In genomic region chr4:112167790-112168189, GRCh38 we compare ENCODE assay signal across 13 cellular contexts. TPM values are rescaled to one million over a fixed set of nuclear protein-coding genes. Genes with fewer than 3 reads are reported as not detected.
A peak's percentile ranks its signal among the peaks of the same experiment; 100 is the strongest.
DNase-seq lines count a peak whose midpoint lies in the region; ATAC-seq and TF ChIP-seq lines count a peak whose summit lies in the region.
"Had no signal": no experiment of that assay in that cellular context is flagged by ENCODE, and none has a peak within 500 bp of the region (broad histone marks: within the 10 kb centered on the region; RNA-seq: fewer than 3 reads in every experiment).

No MANE protein-coding gene starts in this region.

- H2AFZ ChIP-seq in PC-3 (ENCODE audit: low read length) (no peak overlapping the region), mammary epithelial cell (ENCODE audit: low read depth, low read length) (no peak overlapping the region)

- peak overlapping the region in 3 of 4 donors; percentile 4 to 22 (median 22) for H3K4me3 Mint-ChIP-seq in CD4-positive, CD25-positive, alpha-beta regulatory T cell
- H3K4me3 Mint-ChIP-seq: memory B cell had no signal

- no peaks in the 10 kb centered on the region for H3K79me2 ChIP-seq in PC-3 (ENCODE audit: low read length)
- peaks cover 19% of the 10 kb centered on the region for H3K79me2 ChIP-seq in mammary epithelial cell (ENCODE audit: insufficient read depth, low read length)

- CTCF ChIA-PET in PC-3 (lab: Charles Lee) (no interaction called here), mammary epithelial cell (lab: Charles Lee; ENCODE audit: low non-redundant PET) (no interaction called here)

- H3K36me3 Mint-ChIP-seq in CD4-positive, CD25-positive, alpha-beta regulatory T cell: no peaks in the 10 kb centered on the region

- peak; percentile 10 to 76 (median 51) for DNase-seq in CD4-positive, CD25-positive, alpha-beta regulatory T cell
- peak; percentile 7 for DNase-seq in PC-3
- DNase-seq in mammary epithelial cell: peak; percentile 87
- no peak for DNase-seq in Peyer's patch
- no peak for DNase-seq in retina
- DNase-seq: NCI-H1436 treated with DMSO at 0.1 percent for 48 hours, NCI-H524 treated with DMSO at 0.1 percent for 48 hours, sigmoid colon, T1000 had no signal

- TF ChIP-seq CTCF in PC-3 (conservative IDR thresholded peaks at IDR 0.05; ENCODE audit: low read depth, low read length) (no peak), mammary epithelial cell (conservative IDR thresholded peaks at IDR 0.05 in 1 of 2, IDR thresholded peaks at IDR 0.05 in 1 of 2; ENCODE audit: extremely low read depth in 1 of 2, insufficient read depth in 1 of 2, low read depth in 1 of 2, low read length in 2 of 2) (no peak), Peyer's patch (IDR thresholded peaks at IDR 0.05) (no peak)

- peaks cover 48% of the 10 kb centered on the region for H3K9me3 ChIP-seq in BLaER1
- no peaks in the 10 kb centered on the region for H3K9me3 ChIP-seq in CD4-positive, CD25-positive, alpha-beta regulatory T cell (ENCODE audit: control insufficient read depth in 2 of 2, low read length in 2 of 2)
- H3K9me3 ChIP-seq in PC-3 (ENCODE audit: low read length): no peaks in the 10 kb centered on the region
- no peaks in the 10 kb centered on the region for H3K9me3 ChIP-seq in mammary epithelial cell (replicated peaks; ENCODE audit: insufficient read depth, low read length)
- no peaks in the 10 kb centered on the region for H3K9me3 ChIP-seq in Peyer's patch
- H3K9me3 ChIP-seq: neutrophil, sigmoid colon had no signal

- BruUV-seq in PC-3 (replicated peaks; lab: Mats Ljungman, UMichigan): no TSS peak
- no TSS peak for BruUV-seq in mammary epithelial cell (replicated peaks; lab: Mats Ljungman, UMichigan)

- peaks cover 18% of the 10 kb centered on the region; the same call in 1 of the 2 replicates for H3K36me3 ChIP-seq in BLaER1
- H3K36me3 ChIP-seq in CD4-positive, CD25-positive, alpha-beta regulatory T cell (ENCODE audit: control insufficient read depth, insufficient read depth, low read length): no peaks in the 10 kb centered on the region
- H3K36me3 ChIP-seq in PC-3 (ENCODE audit: low read depth, low read length): no peaks in the 10 kb centered on the region
- no peaks in the 10 kb centered on the region for H3K36me3 ChIP-seq in mammary epithelial cell (ENCODE audit: insufficient read depth, low read length)
- no peaks in the 10 kb centered on the region for H3K36me3 ChIP-seq in Peyer's patch
- H3K36me3 ChIP-seq: neutrophil, sigmoid colon had no signal

- dilution Hi-C loops in mammary epithelial cell (cut with HindIII; ENCODE audit: low sequenced_read_pairs): no loop called here

- in situ Hi-C loops in mammary epithelial cell (cut with MboI; ENCODE audit: low sequenced_read_pairs in 2 of 2): no loop called here

- peaks cover 14 to 50% (median 45%) of the 10 kb centered on the region in 4 donors for H3K4me1 Mint-ChIP-seq in CD4-positive, CD25-positive, alpha-beta regulatory T cell
- H3K4me1 Mint-ChIP-seq: memory B cell had no signal

- H3K9me2 ChIP-seq in PC-3 (replicated peaks; ENCODE audit: low read length): no peaks in the 10 kb centered on the region

- TF ChIP-seq POLR2A in Peyer's patch (IDR thresholded peaks at IDR 0.05): no peak

- H4K20me1 ChIP-seq in BLaER1: no peaks in the 10 kb centered on the region
- no peaks in the 10 kb centered on the region for H4K20me1 ChIP-seq in PC-3 (ENCODE audit: low read length)
- H4K20me1 ChIP-seq in mammary epithelial cell (ENCODE audit: insufficient read depth, low read length): no peaks in the 10 kb centered on the region

- no peak overlapping the region for H3K9ac ChIP-seq in BLaER1
- no peak overlapping the region for H3K9ac ChIP-seq in PC-3 (ENCODE audit: low read length)
- H3K9ac ChIP-seq in mammary epithelial cell (ENCODE audit: insufficient read depth, low read length): no peak overlapping the region

- H3K27ac ChIP-seq in BLaER1: no peak overlapping the region
- peak overlapping the region; percentile 42 for H3K27ac ChIP-seq in CD4-positive, CD25-positive, alpha-beta regulatory T cell (ENCODE audit: insufficient read depth, low read length, poor library complexity, severe bottlenecking)
- no peak overlapping the region for H3K27ac ChIP-seq in PC-3 (ENCODE audit: low read length)
- peak overlapping the region; percentile 48 for H3K27ac ChIP-seq in mammary epithelial cell (ENCODE audit: insufficient read depth, low read depth, low read length)
- H3K27ac ChIP-seq in Peyer's patch: no peak overlapping the region
- H3K27ac ChIP-seq: neutrophil, sigmoid colon had no signal

- intact Hi-C loops in PC-3 (cut with micrococcal nuclease) (no loop called here), mammary epithelial cell (cut with micrococcal nuclease) (no loop called here)

- no peak overlapping the region for H3K4me3 ChIP-seq in BLaER1
- H3K4me3 ChIP-seq in CD4-positive, CD25-positive, alpha-beta regulatory T cell (ENCODE audit: low read depth, low read length): peak overlapping the region; percentile 21
- H3K4me3 ChIP-seq in PC-3 (ENCODE audit: low read length): no peak overlapping the region
- H3K4me3 ChIP-seq in mammary epithelial cell (replicated peaks in 1 of 3; ENCODE audit: insufficient read depth in 1 of 3, low read depth in 2 of 3, low read length in 3 of 3): no peak overlapping the region
- H3K4me3 ChIP-seq in Peyer's patch: no peak overlapping the region
- H3K4me3 ChIP-seq: sigmoid colon had no signal

- H3K27me3 Mint-ChIP-seq in CD4-positive, CD25-positive, alpha-beta regulatory T cell: no peaks in the 10 kb centered on the region
- H3K27me3 Mint-ChIP-seq: memory B cell had no signal

- POLR2A ChIA-PET in PC-3 (lab: Charles Lee; ENCODE audit: unreplicated experiment): no interaction called here

- H3K4me2 ChIP-seq in BLaER1: 0 out of 2 replicates have a peak overlapping the region, but pooled peaks have one; percentile 23
- no peak overlapping the region for H3K4me2 ChIP-seq in PC-3 (ENCODE audit: low read length)
- peak overlapping the region; percentile 28 for H3K4me2 ChIP-seq in mammary epithelial cell (ENCODE audit: insufficient read depth, low read depth, low read length)

- peak; percentile 87 to 91 for ATAC-seq in CD4-positive, CD25-positive, alpha-beta regulatory T cell (ENCODE audit: low read depth in 2 of 2)
- ATAC-seq in PC-3: no peak
- no peak for ATAC-seq in HG02763 (IDR thresholded peaks at IDR 0.05; ENCODE audit: unreplicated experiment)

- H3K27me3 ChIP-seq in BLaER1 (no peaks in the 10 kb centered on the region), PC-3 (ENCODE audit: low read length) (no peaks in the 10 kb centered on the region), mammary epithelial cell (ENCODE audit: insufficient read depth, low read length) (no peaks in the 10 kb centered on the region), Peyer's patch (no peaks in the 10 kb centered on the region)
- no peaks in the 10 kb centered on the region for H3K27me3 ChIP-seq in CD4-positive, CD25-positive, alpha-beta regulatory T cell (ENCODE audit: control insufficient read depth, insufficient read depth, low read length)
- H3K27me3 ChIP-seq: neutrophil, sigmoid colon had no signal

- no peaks in the 10 kb centered on the region for H3F3A ChIP-seq in PC-3 (ENCODE audit: low read length, unreplicated experiment)

- H3K4me1 ChIP-seq in BLaER1 (peaks cover 54% of the 10 kb centered on the region), PC-3 (ENCODE audit: insufficient read depth, low read length) (peaks cover 16% of the 10 kb centered on the region), mammary epithelial cell (ENCODE audit: insufficient read depth, low read length) (peaks cover 48% of the 10 kb centered on the region), Peyer's patch (no peaks in the 10 kb centered on the region)
- peaks cover 37% of the 10 kb centered on the region for H3K4me1 ChIP-seq in CD4-positive, CD25-positive, alpha-beta regulatory T cell (ENCODE audit: control insufficient read depth, insufficient read depth, low read length, poor library complexity, severe bottlenecking)
- H3K4me1 ChIP-seq: sigmoid colon had no signal

- no peaks in the 10 kb centered on the region for H3K9me3 Mint-ChIP-seq in CD4-positive, CD25-positive, alpha-beta regulatory T cell

- peak overlapping the region in 2 of 3 donors; percentile 0 to 15 for H3K27ac Mint-ChIP-seq in CD4-positive, CD25-positive, alpha-beta regulatory T cell
- H3K27ac Mint-ChIP-seq: memory B cell had no signal

RNA-seq across cellular contexts. Expression of gene FAM241A, which starts 22.5 kb away (rescaled TPM):
- 3.9 TPM for total RNA-seq in CD4-positive, CD25-positive, alpha-beta regulatory T cell
- polyA plus RNA-seq in CD4-positive, CD25-positive, alpha-beta regulatory T cell: 1 to 10 TPM; 3.0 to 4.9 (median 3.5) TPM
- total RNA-seq in PC-3 (2014; rRNA removed) (2.2 and 2.8 TPM in 2 replicates), mammary epithelial cell (1 to 10 TPM; 5.5 to 8.1 TPM), Peyer's patch (1 to 10 TPM in 2 of 4 donors, under 1 TPM in 2; 0.47 to 2.5 (median 1.2) TPM)
- polyA plus RNA-seq in mammary epithelial cell: 2.1 TPM
- polyA minus RNA-seq in mammary epithelial cell: 0.98 TPM

Comparison
In these comparisons a context has a peak if more than half of its experiments do, and no peak if none do; other contexts are left out.
1. H3K27ac ChIP-seq: peak in CD4-positive, CD25-positive, alpha-beta regulatory T cell (single experiment) and mammary epithelial cell (single experiment); none in BLaER1 (single experiment), PC-3 (single experiment) and Peyer's patch (0 of 4).
2. ATAC-seq: peak in CD4-positive, CD25-positive, alpha-beta regulatory T cell (2 of 2); none in PC-3 (single experiment) and HG02763 (single experiment).
3. DNase-seq: peak in CD4-positive, CD25-positive, alpha-beta regulatory T cell (3 of 3), PC-3 (single experiment) and mammary epithelial cell (single experiment); none in Peyer's patch (0 of 3) and retina (single experiment).